Comparison of ENCODE assay signal across 24 cellular contexts in genomic region chr18:37434161-37434860, GRCh38.
"Had no signal": no experiment of that assay in that cellular context is flagged by ENCODE, and none has a peak within 500 bp of the region (broad histone marks: within the 10 kb centered on the region; RNA-seq: fewer than 3 reads in every experiment).

No MANE protein-coding gene starts in this region.

- H3K27me3 ChIP-seq: gastrocnemius medialis, neural progenitor cell, right atrium auricular region, testis had no signal

- H2AFZ ChIP-seq: neural progenitor cell had no signal

- DNase-seq: dermis blood vessel endothelial cell; foreskin fibroblast; gastrocnemius medialis; head of caudate nucleus; mesenchymal stem cell; mucosa of descending colon; naive B cell; stimulated activated CD4-positive, alpha-beta T cell treated with anti-CD3 and anti-CD28 coated beads, Interleukin-12 subunit alpha, Interleukin-12 subunit beta, amount 100 ng/mL, for 4 hours; stimulated activated CD4-positive, alpha-beta T cell treated with anti-CD3 and anti-CD28 coated beads, Interleukin-1b, Interleukin-23, amount 100 ng/mL, for 48 hours; stimulated activated CD4-positive, alpha-beta T cell treated with anti-CD3 and anti-CD28 coated beads, Interleukin-4, amount 100 ng/mL, for 1 hour; stimulated activated CD8-positive, alpha-beta memory T cell treated with anti-CD3 and anti-CD28 coated beads, Interleukin-4, amount 100 ng/mL, for 48 hours; stimulated activated naive CD4-positive, alpha-beta T cell; substantia nigra; testis; tibial artery had no signal

- H3K4me2 ChIP-seq: neural progenitor cell, smooth muscle cell had no signal

- H3K4me3 ChIP-seq: coronary artery, gastrocnemius medialis, mucosa of descending colon, neural progenitor cell, prostate gland, right atrium auricular region, smooth muscle cell, testis, tibial artery had no signal

- H3K9me3 ChIP-seq: gastrocnemius medialis, mucosa of descending colon, prostate gland, right atrium auricular region, testis, tibial artery had no signal

- H3K36me3 ChIP-seq: gastrocnemius medialis, neural progenitor cell, prostate gland, right atrium auricular region, tibial artery had no signal

- H3K9ac ChIP-seq: neural progenitor cell had no signal

- H3K27ac ChIP-seq: coronary artery, gastrocnemius medialis, neural progenitor cell, prostate gland, right atrium auricular region, testis, tibial artery had no signal

- ATAC-seq: esophagus mucosa; gastrocnemius medialis; left lobe of liver; mucosa of descending colon; natural killer cell treated with Interleukin-12 subunit alpha and Interleukin-12 subunit beta and Interleukin-15 and Interleukin-18, amount 100 ng/mL, for 72 hours; sciatic nerve had no signal

- H3K4me1 ChIP-seq: gastrocnemius medialis, neural progenitor cell, prostate gland, testis, tibial artery had no signal
